9 cellular contexts compared by ENCODE assay signal in genomic region chrX:130097507-130098201, GRCh38. TPM values are rescaled to one million over a fixed set of nuclear protein-coding genes. Genes with fewer than 3 reads are reported as not detected.
DNase-seq lines count a peak whose midpoint lies in the region; ATAC-seq and TF ChIP-seq lines count a peak whose summit lies in the region.
"Had no signal": no experiment of that assay in that cellular context is flagged by ENCODE, and none has a peak within 500 bp of the region (broad histone marks: within the 10 kb centered on the region; RNA-seq: fewer than 3 reads in every experiment).

No MANE protein-coding gene starts in this region.

- H3K36me3 ChIP-seq in skeletal muscle tissue (ENCODE audit: control insufficient read depth in 3 of 3, insufficient read depth in 3 of 3, low read length in 3 of 3) (no peaks in the 10 kb centered on the region), PC-3 (ENCODE audit: low read depth, low read length) (no peaks in the 10 kb centered on the region)

- H3K36me3 Mint-ChIP-seq in endothelial cell (ENCODE audit: low read depth, unreplicated experiment) = peaks cover 6% of the 10 kb centered on the region

- POLR2A ChIA-PET in PC-3 (lab: Charles Lee; ENCODE audit: unreplicated experiment) (no interaction called here), HEK293T (lab: Yijun Ruan, JAX) (no interaction called here)

- H3K27me3 ChIP-seq in skeletal muscle tissue (ENCODE audit: control insufficient read depth in 3 of 3, insufficient read depth in 3 of 3, low read length in 3 of 3) (no peaks in the 10 kb centered on the region), PC-3 (ENCODE audit: low read length) (no peaks in the 10 kb centered on the region)

- DNase-seq in NCI-H2029 (lab: John Stamatoyannopoulos, UW) (peak; percentile 7), NCI-H2029 treated with DMSO at 0.1 percent for 48 hours (lab: John Stamatoyannopoulos, UW) (no peak), T follicular helper cell (ENCODE audit: low read depth) (peak; percentile 26), endothelial cell (ENCODE audit: low spot score) (peak; percentile 27), middle frontal gyrus (ENCODE audit: extremely low spot score, low spot score) (no peak), PC-3 (no peak), HEK293T (ENCODE audit: extremely low spot score) (no peak)

- peak overlapping the region; percentile 12 for H3K27ac ChIP-seq in skeletal muscle tissue (ENCODE audit: low read depth, low read length)
- no peak overlapping the region for H3K27ac ChIP-seq in PC-3 (ENCODE audit: low read length)
- H3K27ac ChIP-seq: 22Rv1 had no signal

- peaks cover 8% of the 10 kb centered on the region for H3K4me1 Mint-ChIP-seq in endothelial cell (ENCODE audit: unreplicated experiment)

- 0 out of 2 replicates have a peak, but pooled peaks cover 2% of the 10 kb centered on the region for H4K20me1 ChIP-seq in PC-3 (ENCODE audit: low read length)

- no peak overlapping the region for H3K4me3 Mint-ChIP-seq in endothelial cell (ENCODE audit: unreplicated experiment)

- H3K9ac ChIP-seq in skeletal muscle tissue (ENCODE audit: low read depth in 1 of 3, low read length in 3 of 3) (no peak overlapping the region), PC-3 (ENCODE audit: low read length) (no peak overlapping the region)

- CTCF ChIA-PET in PC-3 (lab: Charles Lee) = no interaction called here
- CTCF ChIA-PET in HEK293T (lab: Yijun Ruan, JAX) = interaction anchor here (0.8 kb wide), 1 partner anchor 18 kb away, joined by 4 read pairs; no protein-coding TSS in a partner anchor

- H3K27ac Mint-ChIP-seq in endothelial cell (ENCODE audit: unreplicated experiment) = no peak overlapping the region

- no peak overlapping the region for H3K4me3 ChIP-seq in skeletal muscle tissue (ENCODE audit: low read length in 3 of 3)
- H3K4me3 ChIP-seq in PC-3 (ENCODE audit: low read length) = no peak overlapping the region

- peaks cover 8 to 14% (median 10%) of the 10 kb centered on the region in 3 donors for H3K4me1 ChIP-seq in skeletal muscle tissue (ENCODE audit: control insufficient read depth in 3 of 3, insufficient read depth in 3 of 3, low read length in 3 of 3)
- peaks cover 4% of the 10 kb centered on the region; the same call in 1 of the 2 replicates for H3K4me1 ChIP-seq in PC-3 (ENCODE audit: insufficient read depth, low read length)

- no peaks in the 10 kb centered on the region for H3K9me2 ChIP-seq in PC-3 (replicated peaks; ENCODE audit: low read length)

- H3K9me3 ChIP-seq in skeletal muscle tissue (ENCODE audit: control insufficient read depth in 3 of 3, low read length in 3 of 3) = no peaks in the 10 kb centered on the region
- no peaks in the 10 kb centered on the region for H3K9me3 ChIP-seq in PC-3 (ENCODE audit: low read length)

- peaks cover 45% of the 10 kb centered on the region for H3K79me2 ChIP-seq in PC-3 (ENCODE audit: low read length)

- H3K9me3 Mint-ChIP-seq in endothelial cell (ENCODE audit: unreplicated experiment) = no peaks in the 10 kb centered on the region

- ATAC-seq in PC-3 = no peak; the same call in 1 of the 2 replicates

- no TSS peak for BruUV-seq in PC-3 (replicated peaks; lab: Mats Ljungman, UMichigan)

- intact Hi-C loops in PC-3 (cut with micrococcal nuclease) = no loop called here

- H3K4me2 ChIP-seq in PC-3 (ENCODE audit: low read length) = no peak overlapping the region

- peaks cover 1% of the 10 kb centered on the region for H3K27me3 Mint-ChIP-seq in endothelial cell (ENCODE audit: unreplicated experiment)

- TF ChIP-seq CTCF in endothelial cell (IDR thresholded peaks at IDR 0.05; ENCODE audit: unreplicated experiment) = no peak
- TF ChIP-seq CTCF in PC-3 (conservative IDR thresholded peaks at IDR 0.05; ENCODE audit: low read depth, low read length) = no peak

- H2AFZ ChIP-seq in PC-3 (ENCODE audit: low read length) = no peak overlapping the region

- H3F3A ChIP-seq in PC-3 (ENCODE audit: low read length, unreplicated experiment) = no peaks in the 10 kb centered on the region

TF ChIP-seq in HEK293T, 16 proteins besides CTCF, POLR2A, EP300 and RAD21:
- TF ChIP-seq ELF4 (IDR thresholded peaks at IDR 0.05) (no peak), SP1 (IDR thresholded peaks at IDR 0.05) (no peak), SUZ12 (IDR thresholded peaks at IDR 0.05) (no peak), FOXM1 (IDR thresholded peaks at IDR 0.05; ENCODE audit: borderline replicate concordance) (no peak), BHLHE40 (IDR thresholded peaks at IDR 0.05; ENCODE audit: borderline replicate concordance) (no peak), ARNT (IDR thresholded peaks at IDR 0.05) (no peak), L3MBTL2 (conservative IDR thresholded peaks at IDR 0.05) (no peak), TARDBP (IDR thresholded peaks at IDR 0.05) (no peak), HDGF (IDR thresholded peaks at IDR 0.05; ENCODE audit: borderline replicate concordance) (no peak), LEF1 (IDR thresholded peaks at IDR 0.05; ENCODE audit: borderline replicate concordance) (no peak), FOXA1 (IDR thresholded peaks at IDR 0.05) (no peak), ZNF384 (IDR thresholded peaks at IDR 0.05) (no peak), NFRKB (IDR thresholded peaks at IDR 0.05) (no peak), FOXK2 (IDR thresholded peaks at IDR 0.05) (no peak), CTBP1 (IDR thresholded peaks at IDR 0.05; ENCODE audit: borderline replicate concordance) (no peak), PKNOX1 (IDR thresholded peaks at IDR 0.05) (no peak)

RNA-seq across cellular contexts. Expression of gene ELF4, which starts 12.6 kb away (rescaled TPM):
- total RNA-seq in endothelial cell (ENCODE audit: unreplicated experiment) (23.6 TPM), skeletal muscle tissue (5.7 TPM), PC-3 (2014; rRNA removed) (23.4 and 23.8 TPM in 2 replicates)

Comparison
In these comparisons a context has a peak if more than half of its experiments do, and no peak if none do; other contexts are left out.
1. DNase-seq: peak in NCI-H2029 (single experiment), T follicular helper cell (single experiment) and endothelial cell (single experiment); none in NCI-H2029 treated with DMSO at 0.1 percent for 48 hours (single experiment), middle frontal gyrus (single experiment), PC-3 (single experiment) and HEK293T (single experiment).